Comparison of ENCODE assay signal across 9 cellular contexts in the genomic region with DNA sequence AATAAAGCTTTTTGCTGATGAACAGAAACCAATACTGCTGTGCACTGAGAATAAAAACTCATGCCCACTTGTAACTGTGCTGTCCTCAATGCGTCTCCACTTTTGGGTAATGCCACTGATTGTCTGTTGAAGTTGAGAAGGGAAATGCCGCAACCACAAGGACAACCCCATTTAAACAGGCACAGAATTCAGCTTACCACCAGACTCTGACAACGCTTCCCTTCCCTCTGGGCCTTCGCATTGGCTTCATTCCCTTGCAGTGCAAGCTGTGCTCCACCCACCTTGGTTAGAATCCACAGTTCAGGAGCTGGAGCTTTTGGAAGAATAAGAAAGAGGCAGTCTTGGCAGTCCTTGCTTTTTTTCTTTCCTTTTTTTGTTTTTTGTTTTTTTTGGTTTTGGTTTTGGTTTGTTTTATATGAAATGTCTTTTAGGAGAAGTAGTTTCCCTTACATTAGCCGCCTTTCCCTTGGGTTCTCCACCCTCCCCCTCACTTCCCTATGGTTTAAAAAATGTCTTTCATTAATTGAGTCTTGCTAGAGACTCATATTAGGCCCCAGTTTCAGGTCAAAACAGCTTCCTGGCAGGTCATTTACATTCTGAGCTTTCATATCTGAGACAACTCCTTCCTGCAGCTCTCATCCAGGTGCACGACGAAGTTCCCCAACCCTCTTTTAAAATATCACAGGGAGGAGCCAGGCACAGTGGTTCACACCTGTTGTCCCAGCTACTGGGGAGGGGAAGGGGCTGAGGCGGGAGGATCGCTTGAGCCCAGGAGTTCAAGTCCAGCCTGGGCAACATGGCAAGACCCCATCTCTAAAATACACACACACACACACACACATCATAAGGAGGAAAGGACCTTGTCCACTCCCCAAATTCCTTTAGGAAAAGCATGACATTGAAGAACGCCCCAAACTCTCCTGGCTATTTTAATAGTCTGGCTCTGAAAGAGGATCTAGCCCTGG. TPM values are rescaled to one million over a fixed set of nuclear protein-coding genes. Genes with fewer than 3 reads are reported as not detected.
A peak's percentile ranks its signal among the peaks of the same experiment; 100 is the strongest.
DNase-seq lines count a peak whose midpoint lies in the region; ATAC-seq and TF ChIP-seq lines count a peak whose summit lies in the region.
"Had no signal": no experiment of that assay in that cellular context is flagged by ENCODE, and none has a peak within 500 bp of the region (broad histone marks: within the 10 kb centered on the region; RNA-seq: fewer than 3 reads in every experiment).

No MANE protein-coding gene starts in this region.

- peaks cover 0 to 25% (median 10%) of the 10 kb centered on the region in 3 donors for H3K4me1 ChIP-seq in gastroesophageal sphincter

- TF ChIP-seq POLR2A in gastroesophageal sphincter (IDR thresholded peaks at IDR 0.05), result no peak

- H3K27ac Mint-ChIP-seq in activated T-helper 1 cell treated with anti-CD3 and anti-CD28 coated beads, Interleukin-12 subunit alpha, Interleukin-12 subunit beta, Interleukin-2, Interleukin-4 antibody, amounts not matched to agents 30 ng/mL and 10 ng/mL and 1 ng/mL, durations not matched to agents 14 hours and 24 hours and 36 hours, result peak overlapping the region; percentile 92

- no peak for TF ChIP-seq EP300 in gastroesophageal sphincter (IDR thresholded peaks at IDR 0.05)

- ATAC-seq in gastroesophageal sphincter (peak; percentile 89), HG03460 (IDR thresholded peaks at IDR 0.05; ENCODE audit: unreplicated experiment) (no peak), HG03139 (IDR thresholded peaks at IDR 0.05; ENCODE audit: unreplicated experiment) (no peak)

- DNase-seq in stimulated activated CD4-positive, alpha-beta T cell treated with anti-CD3 and anti-CD28 coated beads, Interleukin-15, amount 100 ng/mL, for 24 hours, result peak; percentile 11
- no peak for DNase-seq in stimulated activated CD4-positive, alpha-beta T cell treated with anti-CD3 and anti-CD28 coated beads, Interleukin-12 subunit alpha, Interleukin-12 subunit beta, amount 100 ng/mL, for 4 hours
- DNase-seq in activated T-helper 1 cell treated with anti-CD3 and anti-CD28 coated beads, Interleukin-12 subunit alpha, Interleukin-12 subunit beta, Interleukin-2, Interleukin-4 antibody, amounts not matched to agents 30 ng/mL and 10 ng/mL and 1 ng/mL, durations not matched to agents 14 hours and 24 hours and 36 hours (ENCODE audit: low spot score), result peak; percentile 32
- DNase-seq in skeletal muscle cell (ENCODE audit: low read depth) (peak; percentile 24), kidney tubule cell (ENCODE audit: low spot score) (no peak)

- H3K36me3 ChIP-seq in gastroesophageal sphincter, result peaks cover 0 to 26% of the 10 kb centered on the region in 2 donors

- H3K27me3 ChIP-seq in gastroesophageal sphincter, result no peaks in the 10 kb centered on the region

- 13 to 32% methylated on average over 2 to 7 of the region's 10 CpGs for WGBS in gastroesophageal sphincter (ENCODE audit: low coverage in 1 of 2), 2 donors

- peak overlapping the region; percentile 32 for H3K4me3 Mint-ChIP-seq in activated T-helper 1 cell treated with anti-CD3 and anti-CD28 coated beads, Interleukin-12 subunit alpha, Interleukin-12 subunit beta, Interleukin-2, Interleukin-4 antibody, amounts not matched to agents 30 ng/mL and 10 ng/mL and 1 ng/mL, durations not matched to agents 14 hours and 24 hours and 36 hours

- peaks cover 25% of the 10 kb centered on the region for H3K4me1 Mint-ChIP-seq in activated T-helper 1 cell treated with anti-CD3 and anti-CD28 coated beads, Interleukin-12 subunit alpha, Interleukin-12 subunit beta, Interleukin-2, Interleukin-4 antibody, amounts not matched to agents 30 ng/mL and 10 ng/mL and 1 ng/mL, durations not matched to agents 14 hours and 24 hours and 36 hours (ENCODE audit: low read depth)

- TF ChIP-seq CTCF in gastroesophageal sphincter (IDR thresholded peaks at IDR 0.05), result no peak

- H3K9me3 Mint-ChIP-seq in activated T-helper 1 cell treated with anti-CD3 and anti-CD28 coated beads, Interleukin-12 subunit alpha, Interleukin-12 subunit beta, Interleukin-2, Interleukin-4 antibody, amounts not matched to agents 30 ng/mL and 10 ng/mL and 1 ng/mL, durations not matched to agents 14 hours and 24 hours and 36 hours, result no peaks in the 10 kb centered on the region

- no peaks in the 10 kb centered on the region for H3K27me3 Mint-ChIP-seq in activated T-helper 1 cell treated with anti-CD3 and anti-CD28 coated beads, Interleukin-12 subunit alpha, Interleukin-12 subunit beta, Interleukin-2, Interleukin-4 antibody, amounts not matched to agents 30 ng/mL and 10 ng/mL and 1 ng/mL, durations not matched to agents 14 hours and 24 hours and 36 hours (ENCODE audit: insufficient read depth)

- H3K27ac ChIP-seq in gastroesophageal sphincter, result peak overlapping the region; percentile 19 to 73 (median 55)

- no peaks in the 10 kb centered on the region for H3K9me3 ChIP-seq in gastroesophageal sphincter

- peaks cover 39% of the 10 kb centered on the region for H3K36me3 Mint-ChIP-seq in activated T-helper 1 cell treated with anti-CD3 and anti-CD28 coated beads, Interleukin-12 subunit alpha, Interleukin-12 subunit beta, Interleukin-2, Interleukin-4 antibody, amounts not matched to agents 30 ng/mL and 10 ng/mL and 1 ng/mL, durations not matched to agents 14 hours and 24 hours and 36 hours (ENCODE audit: low read depth)

- H3K4me3 ChIP-seq in gastroesophageal sphincter (no peak overlapping the region), skeletal muscle cell (ENCODE audit: low read depth, low read length) (no peak overlapping the region)

- intact Hi-C loops in activated T-helper 1 cell treated with anti-CD3 and anti-CD28 coated beads, Interleukin-12 subunit alpha, Interleukin-12 subunit beta, Interleukin-2, Interleukin-4 antibody, amounts not matched to agents 30 ng/mL and 10 ng/mL and 1 ng/mL, durations not matched to agents 14 hours and 24 hours and 36 hours (cut with micrococcal nuclease), result loop anchor here (1.0 to 10.0 kb wide), 2 partner anchors 21 to 51 kb away; partner anchors contain the start of genes LAX1, ZBED6 and ZC3H11A

RNA-seq across cellular contexts. Expression of gene LAX1, which starts 20.7 kb away (rescaled TPM):
- total RNA-seq in activated T-helper 1 cell treated with anti-CD3 and anti-CD28 coated beads, Interleukin-12 subunit alpha, Interleukin-12 subunit beta, Interleukin-2, Interleukin-4 antibody, amounts not matched to agents 30 ng/mL and 10 ng/mL and 1 ng/mL, durations not matched to agents 14 hours and 24 hours and 36 hours, result 15.2 and 16.6 TPM in 2 replicates
- total RNA-seq in gastroesophageal sphincter, result 1 to 10 TPM in 3 of 4 donors, under 1 TPM in 1; 0.66 to 3.1 (median 1.6) TPM
- total RNA-seq: Daoy had no signal

RNA-seq across cellular contexts. Expression of gene ZBED6, which starts 51.1 kb away (rescaled TPM):
- 19.8 and 21.3 TPM in 2 replicates for total RNA-seq in activated T-helper 1 cell treated with anti-CD3 and anti-CD28 coated beads, Interleukin-12 subunit alpha, Interleukin-12 subunit beta, Interleukin-2, Interleukin-4 antibody, amounts not matched to agents 30 ng/mL and 10 ng/mL and 1 ng/mL, durations not matched to agents 14 hours and 24 hours and 36 hours
- 10 to 100 TPM; 11.6 to 19.9 (median 18.7) TPM for total RNA-seq in gastroesophageal sphincter

RNA-seq across cellular contexts. Expression of gene ZC3H11A, which starts 51.1 kb away (rescaled TPM):
- 85.0 and 85.5 TPM in 2 replicates for total RNA-seq in activated T-helper 1 cell treated with anti-CD3 and anti-CD28 coated beads, Interleukin-12 subunit alpha, Interleukin-12 subunit beta, Interleukin-2, Interleukin-4 antibody, amounts not matched to agents 30 ng/mL and 10 ng/mL and 1 ng/mL, durations not matched to agents 14 hours and 24 hours and 36 hours
- 100 to 1,000 TPM in 1 of 4 donors, 10 to 100 TPM in 3; 84.5 to 116 (median 91.1) TPM for total RNA-seq in gastroesophageal sphincter

Comparison
In these comparisons a context has a peak if more than half of its experiments do, and no peak if none do; other contexts are left out.
1. DNase-seq: peak in stimulated activated CD4-positive, alpha-beta T cell treated with anti-CD3 and anti-CD28 coated beads, Interleukin-15, amount 100 ng/mL, for 24 hours (single experiment), activated T-helper 1 cell treated with anti-CD3 and anti-CD28 coated beads, Interleukin-12 subunit alpha, Interleukin-12 subunit beta, Interleukin-2, Interleukin-4 antibody, amounts not matched to agents 30 ng/mL and 10 ng/mL and 1 ng/mL, durations not matched to agents 14 hours and 24 hours and 36 hours (single experiment) and skeletal muscle cell (single experiment); none in stimulated activated CD4-positive, alpha-beta T cell treated with anti-CD3 and anti-CD28 coated beads, Interleukin-12 subunit alpha, Interleukin-12 subunit beta, amount 100 ng/mL, for 4 hours (single experiment) and kidney tubule cell (single experiment).